ENCODE assay signal across 20 cellular contexts in genomic region chr16:78199325-78200022, GRCh38.
"Had no signal": no experiment of that assay in that cellular context is flagged by ENCODE, and none has a peak within 500 bp of the region (broad histone marks: within the 10 kb centered on the region; RNA-seq: fewer than 3 reads in every experiment).

No MANE protein-coding gene starts in this region.

- H3K27ac ChIP-seq: adrenal gland, cardiac muscle cell, esophagus muscularis mucosa, tibial artery, uterus had no signal

- H3K36me3 Mint-ChIP-seq: mesothelial cell of epicardium, WTC11 had no signal

- H3K9me3 Mint-ChIP-seq: activated CD8-positive, alpha-beta T cell treated with anti-CD3 and anti-CD28 coated beads for 36 hours; activated T-cell treated with anti-CD3 and anti-CD28 coated beads, Interleukin-2, amount 50 U/mL, for 4 hours; mesothelial cell of epicardium; naive B cell; WTC11 had no signal

- H3K27ac Mint-ChIP-seq: activated CD8-positive, alpha-beta T cell treated with anti-CD3 and anti-CD28 coated beads for 36 hours; mesothelial cell of epicardium; naive B cell; T-helper 17 cell; WTC11 had no signal

- H3K4me3 ChIP-seq: adrenal gland, cardiac muscle cell, esophagus muscularis mucosa, pancreas, tibial artery, uterus had no signal

- H3K4me1 Mint-ChIP-seq: T-helper 17 cell had no signal

- H3K4me1 ChIP-seq: adrenal gland, tibial artery, uterus had no signal

- H3K27me3 ChIP-seq: adrenal gland, cardiac muscle cell, esophagus muscularis mucosa, pancreas, tibial artery, uterus had no signal

- FAIRE-seq: endometrium, kidney, pancreas had no signal

- H3K27me3 Mint-ChIP-seq: activated CD8-positive, alpha-beta T cell treated with anti-CD3 and anti-CD28 coated beads for 36 hours; naive B cell; T-helper 17 cell had no signal

- DNase-seq: activated CD4-positive, alpha-beta T cell treated with anti-CD3 and anti-CD28 coated beads for 4 hours; activated CD8-positive, alpha-beta T cell treated with anti-CD3 and anti-CD28 coated beads for 36 hours; activated effector memory CD4-positive, alpha-beta T cell treated with Interleukin-2 at 50 U/mL for 16 hours; activated naive CD4-positive, alpha-beta T cell treated with anti-CD3 and anti-CD28 coated beads, Interleukin-2, amount 50 U/mL, for 16 hours; activated T-cell treated with anti-CD3 and anti-CD28 coated beads, Interleukin-2, amount 50 U/mL, for 4 hours; adrenal gland; hippocampal formation; kidney; naive B cell; pancreas; stimulated activated CD4-positive, alpha-beta T cell treated with anti-CD3 and anti-CD28 coated beads, Interleukin-4, amount 100 ng/mL, for 1 hour; stimulated activated naive CD4-positive, alpha-beta T cell; T-helper 17 cell; tibial artery; uterus had no signal

- H3K9me3 ChIP-seq: adrenal gland, esophagus muscularis mucosa, pancreas, tibial artery, uterus had no signal

- H3K36me3 ChIP-seq: adrenal gland, cardiac muscle cell, esophagus muscularis mucosa, pancreas, tibial artery, uterus had no signal

- H3K4me3 Mint-ChIP-seq: activated CD8-positive, alpha-beta T cell treated with anti-CD3 and anti-CD28 coated beads for 36 hours; activated T-cell treated with anti-CD3 and anti-CD28 coated beads, Interleukin-2, amount 50 U/mL, for 4 hours; mesothelial cell of epicardium; naive B cell; T-helper 17 cell; WTC11 had no signal

- ATAC-seq: activated CD8-positive, alpha-beta T cell treated with anti-CD3 and anti-CD28 coated beads for 36 hours; activated T-cell treated with anti-CD3 and anti-CD28 coated beads, Interleukin-2, amount 50 U/mL, for 4 hours; T-helper 17 cell; WTC11 had no signal
